8 cellular contexts compared by ENCODE assay signal in the genomic region with DNA sequence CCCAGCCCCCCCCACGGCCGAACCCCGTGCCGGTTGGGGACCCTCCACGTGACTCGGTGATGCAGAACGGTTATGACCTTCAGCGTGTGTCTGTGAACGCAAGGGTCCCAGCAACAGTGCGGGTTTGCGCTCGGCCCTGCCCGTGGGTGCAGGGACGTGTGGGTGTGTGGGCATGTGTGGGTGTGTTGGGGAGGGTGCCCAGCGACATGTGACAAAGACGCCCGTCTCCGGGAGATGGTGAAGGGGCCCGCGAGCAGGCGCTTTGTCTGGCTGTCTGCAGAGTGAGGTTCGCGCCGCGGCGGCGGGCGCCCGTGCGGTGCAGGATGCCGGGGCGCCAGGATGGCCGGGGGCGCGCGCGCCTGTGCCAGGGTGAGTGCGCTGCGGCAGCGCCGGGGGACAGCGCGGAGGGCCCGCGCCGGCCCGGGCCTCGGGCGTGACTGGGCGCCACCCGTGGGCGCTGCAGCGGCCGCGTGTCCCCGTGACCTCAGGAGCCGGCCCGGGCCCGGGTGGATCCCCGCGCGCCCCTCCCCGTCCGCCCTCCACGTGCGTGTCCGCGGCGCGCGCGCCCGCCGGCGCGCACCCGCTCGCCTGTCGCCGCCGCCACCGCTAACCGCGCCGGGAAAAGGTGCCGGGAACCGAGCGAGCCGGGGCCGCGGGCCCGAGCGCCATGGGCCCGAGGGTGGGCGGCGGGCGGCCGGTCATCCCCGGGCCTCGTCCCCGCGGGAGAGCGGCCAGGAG. TPM values are rescaled to one million over a fixed set of nuclear protein-coding genes. Genes with fewer than 3 reads are reported as not detected.
DNase-seq lines count a peak whose midpoint lies in the region; ATAC-seq and TF ChIP-seq lines count a peak whose summit lies in the region.

TSS of gene LRFN4 (plus strand) at position 569 of the 738 bp plus-strand sequence. CDS start 681 bp downstream, outside the sequence.

- intact Hi-C loops in activated CD4-positive, alpha-beta T cell treated with anti-CD3 and anti-CD28 coated beads, Interleukin-2, amount 10 ng/mL, durations not matched to agents 24 days and 14 days (cut with micrococcal nuclease), result loop anchor here (1.0 kb wide), 1 partner anchor 13 kb away; the partner anchor contains the start of gene RCE1

- H3K27me3 ChIP-seq in mononuclear cell (ENCODE audit: insufficient read depth, low read length) (no peaks in the 10 kb centered on the region), tibial nerve (no peaks in the 10 kb centered on the region)

- H3K27me3 Mint-ChIP-seq in activated CD4-positive, alpha-beta T cell treated with anti-CD3 and anti-CD28 coated beads, Interleukin-2, amount 10 ng/mL, durations not matched to agents 24 days and 14 days, result no peaks in the 10 kb centered on the region

- peak in 1 of 2 donors; percentile 28 for TF ChIP-seq POLR2A in tibial nerve (IDR thresholded peaks at IDR 0.05)

- H3K9me3 ChIP-seq in KOPT-K1 (ENCODE audit: insufficient read depth, low read length, poor library complexity, severe bottlenecking) (no peaks in the 10 kb centered on the region), mononuclear cell (ENCODE audit: low read depth, low read length) (no peaks in the 10 kb centered on the region), tibial nerve (no peaks in the 10 kb centered on the region)

- H3K36me3 ChIP-seq in KOPT-K1 (ENCODE audit: insufficient read depth, low read length) (peaks cover 19% of the 10 kb centered on the region), tibial nerve (peaks cover 0 to 54% (median 0%) of the 10 kb centered on the region in 3 donors)

- TF ChIP-seq CTCF in tibial nerve (IDR thresholded peaks at IDR 0.05), result no peak

- ATAC-seq in GM21717 (IDR thresholded peaks at IDR 0.05; ENCODE audit: unreplicated experiment), result peak; percentile 15

- TF ChIP-seq EP300 in tibial nerve (IDR thresholded peaks at IDR 0.05), result peak; percentile 3 to 62

- H3K36me3 Mint-ChIP-seq in activated CD4-positive, alpha-beta T cell treated with anti-CD3 and anti-CD28 coated beads, Interleukin-2, amount 10 ng/mL, durations not matched to agents 24 days and 14 days (ENCODE audit: low read depth), result peaks cover 4% of the 10 kb centered on the region

- peaks cover 11% of the 10 kb centered on the region for H3K4me1 Mint-ChIP-seq in activated CD4-positive, alpha-beta T cell treated with anti-CD3 and anti-CD28 coated beads, Interleukin-2, amount 10 ng/mL, durations not matched to agents 24 days and 14 days

- H3K4me3 Mint-ChIP-seq in activated CD4-positive, alpha-beta T cell treated with anti-CD3 and anti-CD28 coated beads, Interleukin-2, amount 10 ng/mL, durations not matched to agents 24 days and 14 days, result peak within 1 kb of the TSS; percentile 95

- H3K4me3 ChIP-seq in mononuclear cell (ENCODE audit: low read length) (peak within 1 kb of the TSS; percentile 52), tibial nerve (peak within 1 kb of the TSS; percentile 55 to 76 (median 74))

- DNase-seq in NCI-H1417 (lab: John Stamatoyannopoulos, UW) (peak in 2 of 3 experiments; percentile 51 to 93), NCI-H1417 treated with DMSO at 0.1 percent for 48 hours (lab: John Stamatoyannopoulos, UW) (no peak), epithelial cell of prostate (ENCODE audit: low read depth, low spot score) (no peak), tibial nerve (ENCODE audit: low spot score in 2 of 2) (no peak)
- DNase-seq in activated CD4-positive, alpha-beta T cell treated with anti-CD3 and anti-CD28 coated beads, Interleukin-2, amount 10 ng/mL, durations not matched to agents 24 days and 14 days, result no peak

- WGBS in tibial nerve, 2 donors, result 0 to 1% methylated on average over 47 to 87 of the region's 103 CpGs

- peak within 1 kb of the TSS; percentile 97 for H3K27ac Mint-ChIP-seq in activated CD4-positive, alpha-beta T cell treated with anti-CD3 and anti-CD28 coated beads, Interleukin-2, amount 10 ng/mL, durations not matched to agents 24 days and 14 days

- H3K27ac ChIP-seq in KOPT-K1 (ENCODE audit: low read depth, low read length, poor library complexity, severe bottlenecking), result peak within 1 kb of the TSS; percentile 83
- H3K27ac ChIP-seq in epithelial cell of prostate, result peak within 1 kb of the TSS; percentile 67
- H3K27ac ChIP-seq in tibial nerve, result peak within 1 kb of the TSS; percentile 84 to 97 (median 92)

- H3K9me3 Mint-ChIP-seq in activated CD4-positive, alpha-beta T cell treated with anti-CD3 and anti-CD28 coated beads, Interleukin-2, amount 10 ng/mL, durations not matched to agents 24 days and 14 days, result no peaks in the 10 kb centered on the region

- H3K4me1 ChIP-seq in mononuclear cell (ENCODE audit: insufficient read depth, low read length), result peaks cover 10% of the 10 kb centered on the region
- H3K4me1 ChIP-seq in tibial nerve, result peaks cover 0 to 21% (median 5%) of the 10 kb centered on the region in 4 donors

RNA-seq across cellular contexts. Expression of gene LRFN4, which starts in this region (rescaled TPM):
- total RNA-seq in activated CD4-positive, alpha-beta T cell treated with anti-CD3 and anti-CD28 coated beads, Interleukin-2, amount 10 ng/mL, durations not matched to agents 24 days and 14 days, result 51.9 and 55.6 TPM in 2 replicates
- total RNA-seq in mononuclear cell (2.1 TPM), tibial nerve (10 to 100 TPM in 3 of 4 donors, 1 to 10 TPM in 1; 9.4 to 17.1 (median 14.0) TPM)

Comparison
In these comparisons a context has a peak if more than half of its experiments do, and no peak if none do; other contexts are left out.
1. DNase-seq: peak in NCI-H1417 (2 of 3); none in NCI-H1417 treated with DMSO at 0.1 percent for 48 hours (single experiment), activated CD4-positive, alpha-beta T cell treated with anti-CD3 and anti-CD28 coated beads, Interleukin-2, amount 10 ng/mL, durations not matched to agents 24 days and 14 days (single experiment), epithelial cell of prostate (single experiment) and tibial nerve (0 of 2).
2. Peak in every context shown above with its lines, with median percentiles within 50 percentile points of each other: H3K27ac ChIP-seq.